In genomic region chr5:57327934-57328333, GRCh38 we compare ENCODE assay signal across 13 cellular contexts.
DNase-seq lines count a peak whose midpoint lies in the region; ATAC-seq and TF ChIP-seq lines count a peak whose summit lies in the region.
"Had no signal": no experiment of that assay in that cellular context is flagged by ENCODE, and none has a peak within 500 bp of the region (broad histone marks: within the 10 kb centered on the region; RNA-seq: fewer than 3 reads in every experiment).

No MANE protein-coding gene starts in this region.

- peak; percentile 9 for DNase-seq in activated CD4-positive, alpha-beta T cell treated with anti-CD3 and anti-CD28 coated beads for 36 hours
- DNase-seq in activated CD4-positive, alpha-beta T cell treated with anti-CD3 and anti-CD28 coated beads, Interleukin-2, amount 10 ng/mL, durations not matched to agents 7 days and 5 days, result no peak
- DNase-seq in RPMI7951 (ENCODE audit: low read depth), result peak; percentile 27
- DNase-seq in fibroblast of mammary gland (ENCODE audit: low read depth), result peak; percentile 45
- no peak for DNase-seq in stimulated activated naive B cell treated with anti-CD40 and anti-IgM and Interleukin-4, amounts not matched to agents 10 μg/mL and 1 μg/mL and 100 μg/mL, for 72 hours
- DNase-seq in middle frontal gyrus (ENCODE audit: extremely low spot score, low spot score), result no peak
- no peak for DNase-seq in midbrain (lab: John Stamatoyannopoulos, UW)
- no peak for DNase-seq in retina
- DNase-seq: amniotic stem cell, MM.1S, NCI-H2171, T-helper 9 cell had no signal

- H3K4me3 Mint-ChIP-seq in activated CD4-positive, alpha-beta T cell treated with anti-CD3 and anti-CD28 coated beads for 36 hours, result no peak overlapping the region
- no peak overlapping the region for H3K4me3 Mint-ChIP-seq in activated CD4-positive, alpha-beta T cell treated with anti-CD3 and anti-CD28 coated beads, Interleukin-2, amount 10 ng/mL, durations not matched to agents 7 days and 5 days
- no peak overlapping the region for H3K4me3 Mint-ChIP-seq in stimulated activated naive B cell treated with anti-CD40 and anti-IgM and Interleukin-4, amounts not matched to agents 10 μg/mL and 1 μg/mL and 100 μg/mL, for 72 hours
- H3K4me3 Mint-ChIP-seq: neural crest cell had no signal

- POLR2A ChIA-PET in activated CD4-positive, alpha-beta T cell treated with anti-CD3 and anti-CD28 coated beads for 36 hours (lab: Charles Lee), result no interaction called here
- POLR2A ChIA-PET in activated CD4-positive, alpha-beta T cell treated with anti-CD3 and anti-CD28 coated beads, Interleukin-2, amount 10 ng/mL, durations not matched to agents 7 days and 5 days (lab: Charles Lee), result no interaction called here

- CTCF ChIA-PET in activated CD4-positive, alpha-beta T cell treated with anti-CD3 and anti-CD28 coated beads for 36 hours (lab: Charles Lee), result interaction anchor here (0.8 to 2.1 kb wide), 2 partner anchors 11 to 26 kb away, joined by 3 to 11 read pairs; no protein-coding TSS in a partner anchor
- CTCF ChIA-PET in activated CD4-positive, alpha-beta T cell treated with anti-CD3 and anti-CD28 coated beads, Interleukin-2, amount 10 ng/mL, durations not matched to agents 7 days and 5 days (lab: Charles Lee), result interaction anchor here (1.0 to 1.1 kb wide), 2 partner anchors 11 to 14 kb away, joined by 3 read pairs; no protein-coding TSS in a partner anchor

- no peaks in the 10 kb centered on the region for H3K36me3 Mint-ChIP-seq in activated CD4-positive, alpha-beta T cell treated with anti-CD3 and anti-CD28 coated beads for 36 hours (ENCODE audit: low read depth)
- H3K36me3 Mint-ChIP-seq in activated CD4-positive, alpha-beta T cell treated with anti-CD3 and anti-CD28 coated beads, Interleukin-2, amount 10 ng/mL, durations not matched to agents 7 days and 5 days (ENCODE audit: low read depth), result no peaks in the 10 kb centered on the region
- no peaks in the 10 kb centered on the region for H3K36me3 Mint-ChIP-seq in stimulated activated naive B cell treated with anti-CD40 and anti-IgM and Interleukin-4, amounts not matched to agents 10 μg/mL and 1 μg/mL and 100 μg/mL, for 72 hours

- TF ChIP-seq CTCF in fibroblast of mammary gland (conservative IDR thresholded peaks at IDR 0.05; ENCODE audit: control insufficient read depth, insufficient read depth, low read depth, low read length), result no peak

- H3K27ac Mint-ChIP-seq in activated CD4-positive, alpha-beta T cell treated with anti-CD3 and anti-CD28 coated beads for 36 hours, result no peak overlapping the region
- no peak overlapping the region for H3K27ac Mint-ChIP-seq in activated CD4-positive, alpha-beta T cell treated with anti-CD3 and anti-CD28 coated beads, Interleukin-2, amount 10 ng/mL, durations not matched to agents 7 days and 5 days
- no peak overlapping the region for H3K27ac Mint-ChIP-seq in stimulated activated naive B cell treated with anti-CD40 and anti-IgM and Interleukin-4, amounts not matched to agents 10 μg/mL and 1 μg/mL and 100 μg/mL, for 72 hours

- H3K9me3 Mint-ChIP-seq in activated CD4-positive, alpha-beta T cell treated with anti-CD3 and anti-CD28 coated beads for 36 hours (ENCODE audit: low read depth), result no peaks in the 10 kb centered on the region
- no peaks in the 10 kb centered on the region for H3K9me3 Mint-ChIP-seq in activated CD4-positive, alpha-beta T cell treated with anti-CD3 and anti-CD28 coated beads, Interleukin-2, amount 10 ng/mL, durations not matched to agents 7 days and 5 days
- H3K9me3 Mint-ChIP-seq in stimulated activated naive B cell treated with anti-CD40 and anti-IgM and Interleukin-4, amounts not matched to agents 10 μg/mL and 1 μg/mL and 100 μg/mL, for 72 hours, result peaks cover 2 to 3% of the 10 kb centered on the region in 2 donors

- no peak overlapping the region for H3K4me3 ChIP-seq in fibroblast of mammary gland (ENCODE audit: control insufficient read depth, low read depth, low read length)

- ATAC-seq in activated CD4-positive, alpha-beta T cell treated with anti-CD3 and anti-CD28 coated beads for 36 hours, result peak; percentile 58
- ATAC-seq in stimulated activated naive B cell treated with anti-CD40 and anti-IgM and Interleukin-4, amounts not matched to agents 10 μg/mL and 1 μg/mL and 100 μg/mL, for 72 hours (replicated peaks), result peak; percentile 65 to 80

- H3K4me1 Mint-ChIP-seq in activated CD4-positive, alpha-beta T cell treated with anti-CD3 and anti-CD28 coated beads for 36 hours, result peaks cover 24% of the 10 kb centered on the region
- H3K4me1 Mint-ChIP-seq in activated CD4-positive, alpha-beta T cell treated with anti-CD3 and anti-CD28 coated beads, Interleukin-2, amount 10 ng/mL, durations not matched to agents 7 days and 5 days, result peaks cover 6% of the 10 kb centered on the region
- H3K4me1 Mint-ChIP-seq in stimulated activated naive B cell treated with anti-CD40 and anti-IgM and Interleukin-4, amounts not matched to agents 10 μg/mL and 1 μg/mL and 100 μg/mL, for 72 hours, result peaks cover 6 to 7% of the 10 kb centered on the region in 2 donors

- no peaks in the 10 kb centered on the region for H3K27me3 Mint-ChIP-seq in activated CD4-positive, alpha-beta T cell treated with anti-CD3 and anti-CD28 coated beads for 36 hours
- H3K27me3 Mint-ChIP-seq in activated CD4-positive, alpha-beta T cell treated with anti-CD3 and anti-CD28 coated beads, Interleukin-2, amount 10 ng/mL, durations not matched to agents 7 days and 5 days, result no peaks in the 10 kb centered on the region
- H3K27me3 Mint-ChIP-seq in stimulated activated naive B cell treated with anti-CD40 and anti-IgM and Interleukin-4, amounts not matched to agents 10 μg/mL and 1 μg/mL and 100 μg/mL, for 72 hours, result no peaks in the 10 kb centered on the region

- intact Hi-C loops in activated CD4-positive, alpha-beta T cell treated with anti-CD3 and anti-CD28 coated beads for 36 hours (cut with DNase I, micrococcal nuclease), result no loop called here

Comparison
In these comparisons a context has a peak if more than half of its experiments do, and no peak if none do; other contexts are left out.
1. DNase-seq: peak in activated CD4-positive, alpha-beta T cell treated with anti-CD3 and anti-CD28 coated beads for 36 hours (single experiment), RPMI7951 (single experiment) and fibroblast of mammary gland (single experiment); none in activated CD4-positive, alpha-beta T cell treated with anti-CD3 and anti-CD28 coated beads, Interleukin-2, amount 10 ng/mL, durations not matched to agents 7 days and 5 days (single experiment), stimulated activated naive B cell treated with anti-CD40 and anti-IgM and Interleukin-4, amounts not matched to agents 10 μg/mL and 1 μg/mL and 100 μg/mL, for 72 hours (single experiment), middle frontal gyrus (single experiment), midbrain (single experiment) and retina (single experiment).